In the genomic region with DNA sequence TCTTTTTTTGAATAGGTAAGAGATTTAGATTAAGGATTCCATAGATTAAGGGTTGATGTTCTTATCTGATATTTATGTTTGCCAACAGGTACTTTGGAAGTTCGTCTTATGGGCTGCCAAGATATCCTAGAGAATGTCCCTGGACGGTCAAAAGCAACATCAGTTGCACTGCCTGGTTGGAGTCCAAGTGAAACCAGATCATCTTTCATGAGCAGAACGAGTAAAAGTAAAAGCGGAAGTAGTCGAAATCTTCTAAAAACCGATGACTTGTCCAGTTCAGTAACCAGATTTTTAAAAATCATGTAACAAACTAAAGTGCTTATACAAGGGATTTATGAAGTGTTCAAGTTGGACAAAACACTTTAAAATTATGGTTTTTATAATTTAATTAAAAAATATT, we compare ENCODE assay signal across 1 cellular context.
TF ChIP-seq lines count a peak whose summit lies in the region.

No MANE protein-coding gene starts in this region.

TF ChIP-seq in WTC11, 78 proteins besides CTCF, POLR2A, EP300 and RAD21 (continued from another document):
- TF ChIP-seq, protein P1, sequence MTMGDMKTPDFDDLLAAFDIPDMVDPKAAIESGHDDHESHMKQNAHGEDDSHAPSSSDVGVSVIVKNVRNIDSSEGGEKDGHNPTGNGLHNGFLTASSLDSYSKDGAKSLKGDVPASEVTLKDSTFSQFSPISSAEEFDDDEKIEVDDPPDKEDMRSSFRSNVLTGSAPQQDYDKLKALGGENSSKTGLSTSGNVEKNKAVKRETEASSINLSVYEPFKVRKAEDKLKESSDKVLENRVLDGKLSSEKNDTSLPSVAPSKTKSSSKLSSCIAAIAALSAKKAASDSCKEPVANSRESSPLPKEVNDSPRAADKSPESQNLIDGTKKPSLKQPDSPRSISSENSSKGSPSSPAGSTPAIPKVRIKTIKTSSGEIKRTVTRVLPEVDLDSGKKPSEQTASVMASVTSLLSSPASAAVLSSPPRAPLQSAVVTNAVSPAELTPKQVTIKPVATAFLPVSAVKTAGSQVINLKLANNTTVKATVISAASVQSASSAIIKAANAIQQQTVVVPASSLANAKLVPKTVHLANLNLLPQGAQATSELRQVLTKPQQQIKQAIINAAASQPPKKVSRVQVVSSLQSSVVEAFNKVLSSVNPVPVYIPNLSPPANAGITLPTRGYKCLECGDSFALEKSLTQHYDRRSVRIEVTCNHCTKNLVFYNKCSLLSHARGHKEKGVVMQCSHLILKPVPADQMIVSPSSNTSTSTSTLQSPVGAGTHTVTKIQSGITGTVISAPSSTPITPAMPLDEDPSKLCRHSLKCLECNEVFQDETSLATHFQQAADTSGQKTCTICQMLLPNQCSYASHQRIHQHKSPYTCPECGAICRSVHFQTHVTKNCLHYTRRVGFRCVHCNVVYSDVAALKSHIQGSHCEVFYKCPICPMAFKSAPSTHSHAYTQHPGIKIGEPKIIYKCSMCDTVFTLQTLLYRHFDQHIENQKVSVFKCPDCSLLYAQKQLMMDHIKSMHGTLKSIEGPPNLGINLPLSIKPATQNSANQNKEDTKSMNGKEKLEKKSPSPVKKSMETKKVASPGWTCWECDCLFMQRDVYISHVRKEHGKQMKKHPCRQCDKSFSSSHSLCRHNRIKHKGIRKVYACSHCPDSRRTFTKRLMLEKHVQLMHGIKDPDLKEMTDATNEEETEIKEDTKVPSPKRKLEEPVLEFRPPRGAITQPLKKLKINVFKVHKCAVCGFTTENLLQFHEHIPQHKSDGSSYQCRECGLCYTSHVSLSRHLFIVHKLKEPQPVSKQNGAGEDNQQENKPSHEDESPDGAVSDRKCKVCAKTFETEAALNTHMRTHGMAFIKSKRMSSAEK (CRISPR knock-in tag; IDR thresholded peaks at IDR 0.05; ENCODE audit: borderline replicate concordance), result no peak
- no peak for TF ChIP-seq SOX15 (CRISPR knock-in tag; IDR thresholded peaks at IDR 0.05)
- TF ChIP-seq ZNF317 (CRISPR knock-in tag; IDR thresholded peaks at IDR 0.05; ENCODE audit: borderline replicate concordance, low read depth), result no peak
- TF ChIP-seq CREM (CRISPR knock-in tag; IDR thresholded peaks at IDR 0.05), result no peak
- TF ChIP-seq HMGA2 (CRISPR knock-in tag; IDR thresholded peaks at IDR 0.05), result no peak
- no peak for TF ChIP-seq ZNF138 (CRISPR knock-in tag; conservative IDR thresholded peaks at IDR 0.05)
- TF ChIP-seq GABPB1 (CRISPR knock-in tag; IDR thresholded peaks at IDR 0.05), result no peak
- TF ChIP-seq FOXJ3 (CRISPR knock-in tag; IDR thresholded peaks at IDR 0.05; ENCODE audit: borderline replicate concordance), result no peak
- TF ChIP-seq, protein P2, sequence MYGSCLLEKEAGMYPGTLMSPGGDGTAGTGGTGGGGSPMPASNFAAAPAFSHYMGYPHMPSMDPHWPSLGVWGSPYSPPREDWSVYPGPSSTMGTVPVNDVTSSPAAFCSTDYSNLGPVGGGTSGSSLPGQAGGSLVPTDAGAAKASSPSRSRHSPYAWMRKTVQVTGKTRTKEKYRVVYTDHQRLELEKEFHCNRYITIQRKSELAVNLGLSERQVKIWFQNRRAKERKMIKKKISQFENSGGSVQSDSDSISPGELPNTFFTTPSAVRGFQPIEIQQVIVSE (CRISPR knock-in tag; IDR thresholded peaks at IDR 0.05; ENCODE audit: borderline replicate concordance), result no peak
TF ChIP-seq in WTC11: peak in this region for 0.
